Comparison of ENCODE assay signal across 15 cellular contexts in the genomic region with DNA sequence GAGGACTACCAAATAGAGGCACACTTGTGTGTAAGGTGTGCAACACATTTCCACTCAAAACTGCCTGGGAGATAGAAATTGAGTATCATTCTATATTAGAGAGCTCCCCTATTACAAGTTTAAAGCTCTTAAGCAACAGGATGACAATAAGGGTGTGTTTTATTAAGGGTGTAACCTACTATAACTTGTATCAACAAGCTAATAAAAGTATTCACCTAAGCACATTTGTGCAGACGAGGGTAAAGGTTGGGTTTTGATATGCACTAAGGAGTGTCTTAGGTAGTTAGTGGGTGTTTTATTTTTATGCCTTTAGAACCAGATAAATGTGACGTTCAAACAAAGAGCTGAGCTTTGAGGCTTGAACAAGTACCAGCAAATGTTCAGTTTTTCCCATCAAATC.
"Had no signal": no experiment of that assay in that cellular context is flagged by ENCODE, and none has a peak within 500 bp of the region (broad histone marks: within the 10 kb centered on the region; RNA-seq: fewer than 3 reads in every experiment).

No MANE protein-coding gene starts in this region.

- H3K4me3 Mint-ChIP-seq: effector memory CD8-positive, alpha-beta T cell had no signal

- H3K36me3 ChIP-seq: neutrophil had no signal

- H3K4me3 ChIP-seq: heart left ventricle, SJCRH30, tibial artery had no signal

- DNase-seq: activated gamma-delta T cell treated with Interleukin-2 at 50 U/mL for 16 hours; activated T-cell treated with anti-CD3 and anti-CD28 coated beads, Interleukin-2, amount 50 U/mL, for 48 hours; cortex of kidney; effector memory CD8-positive, alpha-beta T cell; foreskin melanocyte; heart left ventricle; islet precursor cell; left ventricle myocardium superior; mesendoderm; posterior cingulate gyrus; SJCRH30; tibial artery had no signal

- H3K27ac ChIP-seq: heart left ventricle, neutrophil, SJCRH30, tibial artery had no signal

- ATAC-seq: activated CD4-positive, CD25-positive, alpha-beta regulatory T cell treated with anti-CD3 and anti-CD28 coated beads, Interleukin-2, amount 50 U/mL, for 24 hours; effector memory CD8-positive, alpha-beta T cell; heart left ventricle; left ventricle myocardium superior had no signal

- H3K27me3 ChIP-seq: heart left ventricle, neutrophil, SJCRH30, tibial artery had no signal

- H3K4me1 ChIP-seq: SJCRH30 had no signal

- H3K27me3 Mint-ChIP-seq: effector memory CD8-positive, alpha-beta T cell had no signal

- H3K9me3 Mint-ChIP-seq: effector memory CD8-positive, alpha-beta T cell had no signal

- H3K9me3 ChIP-seq: heart left ventricle, neutrophil, SJCRH30, tibial artery had no signal

- FAIRE-seq: astrocyte had no signal
